9 cellular contexts compared by ENCODE assay signal in the genomic region with DNA sequence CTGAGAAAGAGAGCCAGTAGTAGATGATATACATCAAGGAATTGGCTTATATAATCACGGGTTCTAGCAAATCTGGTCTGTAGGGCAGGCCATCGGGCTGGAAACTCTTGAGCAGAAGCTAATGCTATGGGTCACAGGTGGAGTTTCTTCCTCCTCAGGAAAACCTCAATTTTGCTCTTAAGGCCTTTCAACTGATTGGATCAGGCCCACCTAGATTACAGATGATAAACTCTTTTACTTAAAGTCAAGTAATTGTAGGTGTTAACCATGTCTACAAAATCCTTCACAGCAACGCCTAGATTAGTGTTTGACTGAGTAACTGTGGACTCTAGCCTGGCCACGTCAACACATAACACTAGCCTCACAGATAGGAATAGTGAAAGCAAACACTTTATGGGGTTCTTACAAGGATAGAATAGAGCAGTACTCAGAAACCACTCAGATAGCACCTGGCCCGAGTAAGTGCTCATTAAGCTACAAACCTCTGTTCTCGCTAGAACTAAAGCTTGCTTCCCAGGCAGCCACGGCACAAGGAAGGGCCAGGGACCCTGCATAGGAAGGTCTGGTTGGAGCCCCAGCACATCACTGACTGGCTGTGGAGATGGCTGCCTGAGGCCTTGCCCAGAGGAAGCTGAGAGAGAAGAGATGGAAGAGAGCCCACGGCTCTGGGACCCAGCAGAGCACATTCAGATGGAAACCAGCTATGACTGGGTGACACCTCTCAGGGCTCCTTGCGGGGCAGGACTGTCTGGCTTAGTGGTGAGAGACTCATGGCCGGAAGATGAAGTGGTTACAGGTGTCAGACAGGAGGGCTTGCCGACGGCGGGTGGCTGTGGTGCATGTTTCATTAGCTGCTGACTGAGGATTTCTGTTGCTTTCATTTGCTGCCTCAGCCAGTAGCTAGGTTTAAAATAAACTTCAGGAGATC.
DNase-seq lines count a peak whose midpoint lies in the region; ATAC-seq lines count a peak whose summit lies in the region.
"Had no signal": no experiment of that assay in that cellular context is flagged by ENCODE, and none has a peak within 500 bp of the region (broad histone marks: within the 10 kb centered on the region; RNA-seq: fewer than 3 reads in every experiment).

No MANE protein-coding gene starts in this region.

- H3K4me1 Mint-ChIP-seq in activated T-helper 1 cell treated with anti-CD3 and anti-CD28 coated beads, Interleukin-12 subunit alpha, Interleukin-12 subunit beta, Interleukin-2, Interleukin-4 antibody, amounts not matched to agents 30 ng/mL and 10 ng/mL and 1 ng/mL, durations not matched to agents 14 hours and 24 hours and 36 hours (ENCODE audit: low read depth), result peaks cover 9% of the 10 kb centered on the region

- H3K9me3 Mint-ChIP-seq in activated T-helper 1 cell treated with anti-CD3 and anti-CD28 coated beads, Interleukin-12 subunit alpha, Interleukin-12 subunit beta, Interleukin-2, Interleukin-4 antibody, amounts not matched to agents 30 ng/mL and 10 ng/mL and 1 ng/mL, durations not matched to agents 14 hours and 24 hours and 36 hours, result no peaks in the 10 kb centered on the region

- H3K4me3 Mint-ChIP-seq in activated T-helper 1 cell treated with anti-CD3 and anti-CD28 coated beads, Interleukin-12 subunit alpha, Interleukin-12 subunit beta, Interleukin-2, Interleukin-4 antibody, amounts not matched to agents 30 ng/mL and 10 ng/mL and 1 ng/mL, durations not matched to agents 14 hours and 24 hours and 36 hours, result no peak overlapping the region
- H3K4me3 Mint-ChIP-seq: brain had no signal

- intact Hi-C loops in activated T-helper 1 cell treated with anti-CD3 and anti-CD28 coated beads, Interleukin-12 subunit alpha, Interleukin-12 subunit beta, Interleukin-2, Interleukin-4 antibody, amounts not matched to agents 30 ng/mL and 10 ng/mL and 1 ng/mL, durations not matched to agents 14 hours and 24 hours and 36 hours (cut with micrococcal nuclease), result loop anchor here (1.0 to 5.0 kb wide), 8 partner anchors 42 to 728 kb away; no protein-coding TSS in a partner anchor

- DNase-seq in DMS53 treated with DMSO at 0.1 percent for 48 hours (lab: John Stamatoyannopoulos, UW; ENCODE audit: unreplicated experiment) (peak; percentile 67), NCI-H2029 treated with DMSO at 0.1 percent for 48 hours (lab: John Stamatoyannopoulos, UW) (peak; percentile 49), NCI-H1694 treated with DMSO at 0.1 percent for 48 hours (lab: John Stamatoyannopoulos, UW) (no peak), NOMO-1 treated with dmso at 0.1 percent for 144 hours (lab: John Stamatoyannopoulos, UW; ENCODE audit: unreplicated experiment) (no peak), GOT3 (lab: John Stamatoyannopoulos, UW) (no peak)
- DNase-seq in activated T-helper 1 cell treated with anti-CD3 and anti-CD28 coated beads, Interleukin-12 subunit alpha, Interleukin-12 subunit beta, Interleukin-2, Interleukin-4 antibody, amounts not matched to agents 30 ng/mL and 10 ng/mL and 1 ng/mL, durations not matched to agents 14 hours and 24 hours and 36 hours (ENCODE audit: low spot score), result peak; percentile 71
- peak; percentile 76 for DNase-seq in stimulated activated CD4-positive, alpha-beta T cell treated with anti-CD3 and anti-CD28 coated beads, Interleukin-4, amount 100 ng/mL, for 24 hours

- peak; percentile 99 for ATAC-seq in GM21529 (IDR thresholded peaks at IDR 0.05; ENCODE audit: unreplicated experiment)

- peaks cover 22% of the 10 kb centered on the region for H3K27me3 Mint-ChIP-seq in activated T-helper 1 cell treated with anti-CD3 and anti-CD28 coated beads, Interleukin-12 subunit alpha, Interleukin-12 subunit beta, Interleukin-2, Interleukin-4 antibody, amounts not matched to agents 30 ng/mL and 10 ng/mL and 1 ng/mL, durations not matched to agents 14 hours and 24 hours and 36 hours (ENCODE audit: insufficient read depth)
- H3K27me3 Mint-ChIP-seq: brain had no signal

- peak overlapping the region; percentile 24 for H3K27ac Mint-ChIP-seq in activated T-helper 1 cell treated with anti-CD3 and anti-CD28 coated beads, Interleukin-12 subunit alpha, Interleukin-12 subunit beta, Interleukin-2, Interleukin-4 antibody, amounts not matched to agents 30 ng/mL and 10 ng/mL and 1 ng/mL, durations not matched to agents 14 hours and 24 hours and 36 hours

- no peaks in the 10 kb centered on the region for H3K36me3 Mint-ChIP-seq in activated T-helper 1 cell treated with anti-CD3 and anti-CD28 coated beads, Interleukin-12 subunit alpha, Interleukin-12 subunit beta, Interleukin-2, Interleukin-4 antibody, amounts not matched to agents 30 ng/mL and 10 ng/mL and 1 ng/mL, durations not matched to agents 14 hours and 24 hours and 36 hours (ENCODE audit: low read depth)
- H3K36me3 Mint-ChIP-seq: brain had no signal

Comparison
In these comparisons a context has a peak if more than half of its experiments do, and no peak if none do; other contexts are left out.
1. DNase-seq: peak in DMS53 treated with DMSO at 0.1 percent for 48 hours (single experiment), NCI-H2029 treated with DMSO at 0.1 percent for 48 hours (single experiment), activated T-helper 1 cell treated with anti-CD3 and anti-CD28 coated beads, Interleukin-12 subunit alpha, Interleukin-12 subunit beta, Interleukin-2, Interleukin-4 antibody, amounts not matched to agents 30 ng/mL and 10 ng/mL and 1 ng/mL, durations not matched to agents 14 hours and 24 hours and 36 hours (single experiment) and stimulated activated CD4-positive, alpha-beta T cell treated with anti-CD3 and anti-CD28 coated beads, Interleukin-4, amount 100 ng/mL, for 24 hours (single experiment); none in NCI-H1694 treated with DMSO at 0.1 percent for 48 hours (single experiment), NOMO-1 treated with dmso at 0.1 percent for 144 hours (single experiment) and GOT3 (single experiment).